In genomic region chr20:62793757-62794006, GRCh38 we compare ENCODE assay signal across 1 cellular context.
TF ChIP-seq lines count a peak whose summit lies in the region.

No MANE protein-coding gene starts in this region.

TF ChIP-seq in HepG2, 621 proteins besides CTCF, POLR2A, EP300 and RAD21 (continued from another document):
- TF ChIP-seq CSRNP1 (CRISPR knock-in tag; IDR thresholded peaks at IDR 0.05): peak; percentile 19; the same call in 1 of the 2 replicates
- TF ChIP-seq ZNF674 (CRISPR knock-in tag; IDR thresholded peaks at IDR 0.05; ENCODE audit: low read depth): 0 out of 2 replicates have a peak, but pooled peaks have one; percentile 36
- TF ChIP-seq ZNF891 (CRISPR knock-in tag; IDR thresholded peaks at IDR 0.05): no peak; the same call in 1 of the 2 replicates
- peak; percentile 72 for TF ChIP-seq ZNF776 (CRISPR knock-in tag; IDR thresholded peaks at IDR 0.05)
- TF ChIP-seq ZNF30 (CRISPR knock-in tag; IDR thresholded peaks at IDR 0.05): 0 out of 2 replicates have a peak, but pooled peaks have one; percentile 58
- TF ChIP-seq ATF5 (CRISPR knock-in tag; IDR thresholded peaks at IDR 0.05; ENCODE audit: low read depth): no peak
- TF ChIP-seq ZNF232 (CRISPR knock-in tag; IDR thresholded peaks at IDR 0.05; ENCODE audit: borderline replicate concordance): peak; percentile 81; the same call in 1 of the 2 replicates
- TF ChIP-seq HMGXB4 (CRISPR knock-in tag; IDR thresholded peaks at IDR 0.05; ENCODE audit: borderline replicate concordance in 1 of 2, low read depth in 1 of 2): 0 out of 4 replicates have a peak, but pooled peaks of 1 of the 2 experiments have one; percentile 27
- peak; percentile 52; the same call in 1 of the 2 replicates for TF ChIP-seq ZNF451 (CRISPR knock-in tag; IDR thresholded peaks at IDR 0.05)
- peak; percentile 70; the same call in 1 of the 2 replicates for TF ChIP-seq HIC2 (CRISPR knock-in tag; IDR thresholded peaks at IDR 0.05; ENCODE audit: low read depth)
- TF ChIP-seq RAD51 (IDR thresholded peaks at IDR 0.05; ENCODE audit: borderline replicate concordance): peak; percentile 77; the same call in 1 of the 2 replicates
- peak; percentile 64 for TF ChIP-seq MXD1 (CRISPR knock-in tag; IDR thresholded peaks at IDR 0.05)
- TF ChIP-seq NFKBIZ (CRISPR knock-in tag; IDR thresholded peaks at IDR 0.05): 0 out of 2 replicates have a peak, but pooled peaks have one; percentile 70
- TF ChIP-seq ZNF574 (CRISPR knock-in tag; IDR thresholded peaks at IDR 0.05): peak; percentile 12; the same call in 1 of the 2 replicates
- peak; percentile 95; the same call in 1 of the 2 replicates for TF ChIP-seq ZNF513 (CRISPR knock-in tag; conservative IDR thresholded peaks at IDR 0.05)
- TF ChIP-seq NFAT5 (CRISPR knock-in tag; IDR thresholded peaks at IDR 0.05): peak; percentile 48; the same call in 1 of the 2 replicates
- no peak for TF ChIP-seq ARID3A (IDR thresholded peaks at IDR 0.05; ENCODE audit: low read depth, low read length)
